In genomic region chr20:31593221-31594001, GRCh38 we compare ENCODE assay signal across 9 cellular contexts. TPM values are rescaled to one million over a fixed set of nuclear protein-coding genes. Genes with fewer than 3 reads are reported as not detected.
A peak's percentile ranks its signal among the peaks of the same experiment; 100 is the strongest.
DNase-seq lines count a peak whose midpoint lies in the region; ATAC-seq and TF ChIP-seq lines count a peak whose summit lies in the region.
"Had no signal": no experiment of that assay in that cellular context is flagged by ENCODE, and none has a peak within 500 bp of the region (broad histone marks: within the 10 kb centered on the region; RNA-seq: fewer than 3 reads in every experiment).

No MANE protein-coding gene starts in this region.

- intact Hi-C loops in activated CD4-positive, alpha-beta T cell treated with anti-CD3 and anti-CD28 coated beads, Interleukin-2, amount 10 ng/mL, durations not matched to agents 24 days and 14 days (cut with micrococcal nuclease), result no loop called here

- H3K4me3 ChIP-seq in foreskin fibroblast (ENCODE audit: low read depth in 1 of 2, low read length in 2 of 2), result no peak overlapping the region

- ATAC-seq in GM18498 (IDR thresholded peaks at IDR 0.05; ENCODE audit: unreplicated experiment) (no peak), GM19395 (IDR thresholded peaks at IDR 0.05; ENCODE audit: unreplicated experiment) (no peak)

- H3K36me3 Mint-ChIP-seq in activated CD4-positive, alpha-beta T cell treated with anti-CD3 and anti-CD28 coated beads, Interleukin-2, amount 10 ng/mL, durations not matched to agents 24 days and 14 days (ENCODE audit: low read depth), result no peaks in the 10 kb centered on the region
- H3K36me3 Mint-ChIP-seq: CD4-positive, CD25-positive, alpha-beta regulatory T cell had no signal

- H3K4me1 Mint-ChIP-seq in activated CD4-positive, alpha-beta T cell treated with anti-CD3 and anti-CD28 coated beads, Interleukin-2, amount 10 ng/mL, durations not matched to agents 24 days and 14 days, result peaks cover under 1% of the 10 kb centered on the region

- DNase-seq in activated CD4-positive, alpha-beta T cell treated with anti-CD3 and anti-CD28 coated beads for 48 hours, result peak; percentile 71
- no peak for DNase-seq in activated CD4-positive, alpha-beta T cell treated with anti-CD3 and anti-CD28 coated beads, Interleukin-2, amount 10 ng/mL, durations not matched to agents 24 days and 14 days
- DNase-seq in RPMI8226 (peak; percentile 28), foreskin fibroblast (peak; percentile 81 to 92), SKM-1 (lab: John Stamatoyannopoulos, UW; ENCODE audit: unreplicated experiment) (no peak)
- peak; percentile 67 for DNase-seq in stimulated activated CD8-positive, alpha-beta memory T cell treated with anti-CD3 and anti-CD28 coated beads, Interleukin-4, amount 100 ng/mL, for 48 hours
- DNase-seq: CD4-positive, CD25-positive, alpha-beta regulatory T cell had no signal

- no peak for TF ChIP-seq CTCF in foreskin fibroblast (IDR thresholded peaks at IDR 0.05; ENCODE audit: low read depth, low read length)

- H3K27ac Mint-ChIP-seq in activated CD4-positive, alpha-beta T cell treated with anti-CD3 and anti-CD28 coated beads, Interleukin-2, amount 10 ng/mL, durations not matched to agents 24 days and 14 days, result no peak overlapping the region
- H3K27ac Mint-ChIP-seq: CD4-positive, CD25-positive, alpha-beta regulatory T cell had no signal

- H3K4me3 Mint-ChIP-seq in activated CD4-positive, alpha-beta T cell treated with anti-CD3 and anti-CD28 coated beads, Interleukin-2, amount 10 ng/mL, durations not matched to agents 24 days and 14 days, result no peak overlapping the region
- H3K4me3 Mint-ChIP-seq: CD4-positive, CD25-positive, alpha-beta regulatory T cell had no signal

- H3K27me3 Mint-ChIP-seq in activated CD4-positive, alpha-beta T cell treated with anti-CD3 and anti-CD28 coated beads, Interleukin-2, amount 10 ng/mL, durations not matched to agents 24 days and 14 days, result peaks cover 11% of the 10 kb centered on the region

- H3K9me3 Mint-ChIP-seq in activated CD4-positive, alpha-beta T cell treated with anti-CD3 and anti-CD28 coated beads, Interleukin-2, amount 10 ng/mL, durations not matched to agents 24 days and 14 days, result no peaks in the 10 kb centered on the region
- H3K9me3 Mint-ChIP-seq: CD4-positive, CD25-positive, alpha-beta regulatory T cell had no signal

RNA-seq across cellular contexts. Expression of gene ID1, which starts 11.7 kb away (rescaled TPM):
- total RNA-seq in activated CD4-positive, alpha-beta T cell treated with anti-CD3 and anti-CD28 coated beads, Interleukin-2, amount 10 ng/mL, durations not matched to agents 24 days and 14 days, result 2.7 and 2.9 TPM in 2 replicates

RNA-seq across cellular contexts. Expression of gene COX4I2, which starts 44.3 kb away (rescaled TPM):
- total RNA-seq in activated CD4-positive, alpha-beta T cell treated with anti-CD3 and anti-CD28 coated beads, Interleukin-2, amount 10 ng/mL, durations not matched to agents 24 days and 14 days, result not detected in 2 replicates
- total RNA-seq: CD4-positive, CD25-positive, alpha-beta regulatory T cell had no signal

Comparison
In these comparisons a context has a peak if more than half of its experiments do, and no peak if none do; other contexts are left out.
1. DNase-seq: peak in activated CD4-positive, alpha-beta T cell treated with anti-CD3 and anti-CD28 coated beads for 48 hours (single experiment), RPMI8226 (single experiment), foreskin fibroblast (2 of 2) and stimulated activated CD8-positive, alpha-beta memory T cell treated with anti-CD3 and anti-CD28 coated beads, Interleukin-4, amount 100 ng/mL, for 48 hours (single experiment); none in activated CD4-positive, alpha-beta T cell treated with anti-CD3 and anti-CD28 coated beads, Interleukin-2, amount 10 ng/mL, durations not matched to agents 24 days and 14 days (single experiment) and SKM-1 (single experiment).